2 cellular contexts compared by ENCODE assay signal in genomic region chr9:20658677-20659473, GRCh38.
TF ChIP-seq lines count a peak whose summit lies in the region.

No MANE protein-coding gene starts in this region.

TF ChIP-seq in liver, 16 proteins besides CTCF, POLR2A, EP300 and RAD21:
- TF ChIP-seq GABPA (IDR thresholded peaks at IDR 0.05 in 1 of 2, conservative IDR thresholded peaks at IDR 0.05 in 1 of 2) = no peak
- TF ChIP-seq SP1 (IDR thresholded peaks at IDR 0.05) = no peak
- TF ChIP-seq JUND (IDR thresholded peaks at IDR 0.05) = no peak
- no peak for TF ChIP-seq HNF4G (IDR thresholded peaks at IDR 0.05)
- TF ChIP-seq TAF1 (conservative IDR thresholded peaks at IDR 0.05) = no peak
- no peak for TF ChIP-seq NR2F2 (IDR thresholded peaks at IDR 0.05)
- TF ChIP-seq YY1 (IDR thresholded peaks at IDR 0.05) = peak; percentile 34
- TF ChIP-seq FOXA1 (IDR thresholded peaks at IDR 0.05) = no peak
TF ChIP-seq in liver: peak in this region for 1.

TF ChIP-seq in HepG2, 621 proteins besides CTCF, POLR2A, EP300 and RAD21:
- no peak for TF ChIP-seq KIAA2018 (CRISPR knock-in tag; IDR thresholded peaks at IDR 0.05; ENCODE audit: borderline replicate concordance)
- no peak for TF ChIP-seq ERF (CRISPR knock-in tag; IDR thresholded peaks at IDR 0.05)
- TF ChIP-seq MAFK (conservative IDR thresholded peaks at IDR 0.05 in 1 of 2, IDR thresholded peaks at IDR 0.05 in 1 of 2; ENCODE audit: low read length in 2 of 2) = no peak
- TF ChIP-seq ZNF513 (CRISPR knock-in tag; conservative IDR thresholded peaks at IDR 0.05) = no peak
- TF ChIP-seq MBD4 (IDR thresholded peaks at IDR 0.05; ENCODE audit: borderline replicate concordance, low read length) = no peak
- no peak for TF ChIP-seq FOXM1 (CRISPR knock-in tag; IDR thresholded peaks at IDR 0.05)
- no peak for TF ChIP-seq ZNF724P (CRISPR knock-in tag; IDR thresholded peaks at IDR 0.05; ENCODE audit: borderline replicate concordance)
- TF ChIP-seq GATAD2A (CRISPR knock-in tag; IDR thresholded peaks at IDR 0.05) = no peak
- no peak for TF ChIP-seq E2F5 (CRISPR knock-in tag; conservative IDR thresholded peaks at IDR 0.05)
- no peak for TF ChIP-seq RXRB (CRISPR knock-in tag; IDR thresholded peaks at IDR 0.05; ENCODE audit: borderline replicate concordance)
- TF ChIP-seq ZNF577 (CRISPR knock-in tag; IDR thresholded peaks at IDR 0.05; ENCODE audit: borderline replicate concordance, low read depth) = no peak
- TF ChIP-seq ELF1 (CRISPR knock-in tag; IDR thresholded peaks at IDR 0.05) = no peak
- no peak for TF ChIP-seq RERE (CRISPR knock-in tag; IDR thresholded peaks at IDR 0.05; ENCODE audit: low read depth)
- TF ChIP-seq ZKSCAN8 (CRISPR knock-in tag; IDR thresholded peaks at IDR 0.05; ENCODE audit: borderline replicate concordance) = no peak
TF ChIP-seq in HepG2: peak in this region for 0.
